ENCODE assay signal across 10 cellular contexts in the genomic region with DNA sequence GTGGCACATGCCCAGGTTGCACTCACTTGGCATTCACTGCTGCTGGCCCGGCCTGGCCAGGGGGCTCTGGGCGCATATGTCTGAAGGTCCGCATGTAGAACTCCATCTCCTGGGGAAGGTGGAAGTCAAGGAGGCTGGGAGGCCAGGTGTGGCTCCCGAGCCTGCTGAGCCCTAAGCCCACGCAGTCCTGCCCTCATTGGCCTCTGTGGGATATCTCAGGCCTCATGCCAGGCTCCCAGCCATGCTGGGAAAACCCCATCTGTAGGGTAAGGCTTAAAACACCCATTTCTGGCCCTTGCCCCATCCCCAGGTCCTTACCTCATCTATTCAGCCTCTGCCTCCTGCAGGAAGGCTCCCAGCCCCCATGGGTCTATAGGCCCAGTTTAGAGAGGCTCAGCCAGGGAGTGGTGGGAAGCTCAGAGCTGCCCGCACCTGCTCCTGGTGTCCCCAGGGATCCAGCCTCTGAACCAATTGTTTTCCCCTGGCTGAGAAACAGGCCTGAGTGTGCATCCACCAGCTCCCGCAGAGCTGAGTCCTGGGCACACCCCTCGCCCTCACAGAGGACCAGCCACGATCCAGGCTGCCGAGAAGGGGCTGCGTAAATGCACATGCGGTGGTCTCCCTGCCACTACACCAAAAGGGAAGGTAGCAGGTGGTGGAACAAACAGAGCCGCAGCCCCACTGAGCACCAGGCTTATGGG. TPM values are rescaled to one million over a fixed set of nuclear protein-coding genes. Genes with fewer than 3 reads are reported as not detected.
DNase-seq lines count a peak whose midpoint lies in the region; ATAC-seq, FAIRE-seq and TF ChIP-seq lines count a peak whose summit lies in the region.
"Had no signal": no experiment of that assay in that cellular context is flagged by ENCODE, and none has a peak within 500 bp of the region (broad histone marks: within the 10 kb centered on the region; RNA-seq: fewer than 3 reads in every experiment).

No MANE protein-coding gene starts in this region.

- no peak overlapping the region for H4K8ac ChIP-seq in mesendoderm (ENCODE audit: low read depth, low read length)

- no peak overlapping the region for H3K18ac ChIP-seq in mesendoderm (ENCODE audit: low read length)

- no peaks in the 10 kb centered on the region for H3K36me3 Mint-ChIP-seq in activated CD4-positive, alpha-beta T cell treated with anti-CD3 and anti-CD28 coated beads, Interleukin-2, amount 10 ng/mL, durations not matched to agents 7 days and 5 days (ENCODE audit: low read depth)
- no peaks in the 10 kb centered on the region for H3K36me3 Mint-ChIP-seq in activated CD4-positive, alpha-beta T cell treated with anti-CD3 and anti-CD28 coated beads, Interleukin-2, amount 10 ng/mL, durations not matched to agents 24 days and 14 days (ENCODE audit: low read depth)

- no peak overlapping the region for H4K5ac ChIP-seq in mesendoderm (ENCODE audit: low read length)

- H3K4me3 ChIP-seq in BE2C (ENCODE audit: low read depth, low read length) (peak overlapping the region; percentile 43), WERI-Rb-1 (ENCODE audit: low read depth, low read length) (peak overlapping the region; percentile 13), mesendoderm (ENCODE audit: low read length) (no peak overlapping the region)

- no CpG with 5 or more reads among the region's 13 CpGs for WGBS in mesendoderm (ENCODE audit: extremely low coverage, insufficient coverage, low lambda C conversion rate)

- no peaks in the 10 kb centered on the region for H3K9me3 Mint-ChIP-seq in activated CD4-positive, alpha-beta T cell treated with anti-CD3 and anti-CD28 coated beads, Interleukin-2, amount 10 ng/mL, durations not matched to agents 7 days and 5 days
- H3K9me3 Mint-ChIP-seq in activated CD4-positive, alpha-beta T cell treated with anti-CD3 and anti-CD28 coated beads, Interleukin-2, amount 10 ng/mL, durations not matched to agents 24 days and 14 days = no peaks in the 10 kb centered on the region

- no peak overlapping the region for H2BK120ac ChIP-seq in mesendoderm (ENCODE audit: low read depth, low read length)

- TF ChIP-seq CTCF in BE2C (IDR thresholded peaks at IDR 0.05; ENCODE audit: low read depth, low read length) (no peak), WERI-Rb-1 (IDR thresholded peaks at IDR 0.05; ENCODE audit: low read depth, low read length) (no peak)

- no peak overlapping the region for H3K9ac ChIP-seq in mesendoderm (ENCODE audit: low read length)

- H3K27me3 ChIP-seq in BE2C (no peaks in the 10 kb centered on the region), WERI-Rb-1 (ENCODE audit: insufficient read depth, low read depth, severe bottlenecking) (no peaks in the 10 kb centered on the region), mesendoderm (ENCODE audit: insufficient read depth, low read length, poor library complexity) (peaks cover 20% of the 10 kb centered on the region)

- no peak overlapping the region for H3K23ac ChIP-seq in mesendoderm (ENCODE audit: low read length)

- FAIRE-seq in H54 (lab: Jason Lieb, UNC) = no peak

- H3K36me3 ChIP-seq in BE2C (no peaks in the 10 kb centered on the region), WERI-Rb-1 (no peaks in the 10 kb centered on the region), mesendoderm (ENCODE audit: control insufficient read depth, insufficient read depth, low read length) (no peaks in the 10 kb centered on the region)

- CTCF ChIA-PET in activated CD4-positive, alpha-beta T cell treated with anti-CD3 and anti-CD28 coated beads, Interleukin-2, amount 10 ng/mL, durations not matched to agents 7 days and 5 days (lab: Charles Lee) = no interaction called here

- H3K27me3 Mint-ChIP-seq in activated CD4-positive, alpha-beta T cell treated with anti-CD3 and anti-CD28 coated beads, Interleukin-2, amount 10 ng/mL, durations not matched to agents 7 days and 5 days = peaks cover 38% of the 10 kb centered on the region
- H3K27me3 Mint-ChIP-seq in activated CD4-positive, alpha-beta T cell treated with anti-CD3 and anti-CD28 coated beads, Interleukin-2, amount 10 ng/mL, durations not matched to agents 24 days and 14 days = peaks cover 42% of the 10 kb centered on the region

- no peak overlapping the region for H3K27ac Mint-ChIP-seq in activated CD4-positive, alpha-beta T cell treated with anti-CD3 and anti-CD28 coated beads, Interleukin-2, amount 10 ng/mL, durations not matched to agents 7 days and 5 days
- H3K27ac Mint-ChIP-seq in activated CD4-positive, alpha-beta T cell treated with anti-CD3 and anti-CD28 coated beads, Interleukin-2, amount 10 ng/mL, durations not matched to agents 24 days and 14 days = no peak overlapping the region

- H3K4ac ChIP-seq in mesendoderm (ENCODE audit: low read depth, low read length) = no peak overlapping the region

- H3K79me1 ChIP-seq in mesendoderm (ENCODE audit: low read length) = no peaks in the 10 kb centered on the region

- DNase-seq in BE2C = peak; percentile 90
- peak; percentile 68 for DNase-seq in NCI-H128 (lab: John Stamatoyannopoulos, UW; ENCODE audit: unreplicated experiment)
- DNase-seq in WERI-Rb-1 = peak; percentile 58
- DNase-seq in mesendoderm = no peak
- DNase-seq in activated CD4-positive, alpha-beta T cell treated with anti-CD3 and anti-CD28 coated beads, Interleukin-2, amount 10 ng/mL, durations not matched to agents 7 days and 5 days = no peak
- no peak for DNase-seq in H54 (ENCODE audit: insufficient read length, low spot score)
- no peak for DNase-seq in activated CD4-positive, alpha-beta T cell treated with anti-CD3 and anti-CD28 coated beads, Interleukin-2, amount 10 ng/mL, durations not matched to agents 24 days and 14 days
- DNase-seq: stimulated activated CD4-positive, alpha-beta T cell treated with anti-CD3 and anti-CD28 coated beads, Interleukin-4, amount 100 ng/mL, for 24 hours had no signal

- no peak overlapping the region for H3K4me2 ChIP-seq in mesendoderm (ENCODE audit: low read length)

- H2BK15ac ChIP-seq in mesendoderm (replicated peaks; ENCODE audit: low read depth) = no peak overlapping the region

- H3K4me3 Mint-ChIP-seq in activated CD4-positive, alpha-beta T cell treated with anti-CD3 and anti-CD28 coated beads, Interleukin-2, amount 10 ng/mL, durations not matched to agents 7 days and 5 days = no peak overlapping the region
- H3K4me3 Mint-ChIP-seq in activated CD4-positive, alpha-beta T cell treated with anti-CD3 and anti-CD28 coated beads, Interleukin-2, amount 10 ng/mL, durations not matched to agents 24 days and 14 days = no peak overlapping the region

- TF ChIP-seq POLR2A in H54 (IDR thresholded peaks at IDR 0.05; ENCODE audit: low read depth, low read length) = no peak

- no peak overlapping the region for H2BK5ac ChIP-seq in mesendoderm (ENCODE audit: low read length)

- intact Hi-C loops in activated CD4-positive, alpha-beta T cell treated with anti-CD3 and anti-CD28 coated beads, Interleukin-2, amount 10 ng/mL, durations not matched to agents 24 days and 14 days (cut with micrococcal nuclease) = loop anchor here (5.0 to 10.0 kb wide), 2 partner anchors 51 to 118 kb away; partner anchors contain the start of gene PLEKHG4

- H2AK5ac ChIP-seq in mesendoderm (ENCODE audit: low read length) = peak overlapping the region; percentile 94

- peaks cover 3% of the 10 kb centered on the region for H3K4me1 Mint-ChIP-seq in activated CD4-positive, alpha-beta T cell treated with anti-CD3 and anti-CD28 coated beads, Interleukin-2, amount 10 ng/mL, durations not matched to agents 7 days and 5 days
- H3K4me1 Mint-ChIP-seq in activated CD4-positive, alpha-beta T cell treated with anti-CD3 and anti-CD28 coated beads, Interleukin-2, amount 10 ng/mL, durations not matched to agents 24 days and 14 days = peaks cover 4% of the 10 kb centered on the region

- peak overlapping the region; percentile 90 for H3K27ac ChIP-seq in WERI-Rb-1
- no peak overlapping the region for H3K27ac ChIP-seq in mesendoderm (ENCODE audit: low read depth, low read length)

- no peaks in the 10 kb centered on the region for H3K79me2 ChIP-seq in mesendoderm (ENCODE audit: control insufficient read depth, insufficient read depth, low read length)

- no peak overlapping the region for H3K56ac ChIP-seq in mesendoderm (ENCODE audit: low read length)

- ATAC-seq in HG03439 (IDR thresholded peaks at IDR 0.05; ENCODE audit: unreplicated experiment) = no peak

- POLR2A ChIA-PET in activated CD4-positive, alpha-beta T cell treated with anti-CD3 and anti-CD28 coated beads, Interleukin-2, amount 10 ng/mL, durations not matched to agents 7 days and 5 days (lab: Charles Lee) = no interaction called here

- H3K9me3 ChIP-seq in BE2C (no peaks in the 10 kb centered on the region), WERI-Rb-1 (ENCODE audit: severe bottlenecking) (no peaks in the 10 kb centered on the region)

- H3K4me1 ChIP-seq in BE2C = peaks cover 46% of the 10 kb centered on the region
- H3K4me1 ChIP-seq in mesendoderm (ENCODE audit: control insufficient read depth, low read depth, low read length) = peaks cover 1% of the 10 kb centered on the region

RNA-seq across cellular contexts. Expression of gene TPPP3, which starts 2.3 kb away (rescaled TPM):
- polyA plus RNA-seq in BE2C (2012; ENCODE audit: insufficient read depth, insufficient read length, low read depth) = 28.0 TPM
- polyA plus RNA-seq in mesendoderm (2013, experiment 1 of 2) = not detected
- not detected for polyA plus RNA-seq in mesendoderm (2013, experiment 2 of 2)
- total RNA-seq in activated CD4-positive, alpha-beta T cell treated with anti-CD3 and anti-CD28 coated beads, Interleukin-2, amount 10 ng/mL, durations not matched to agents 7 days and 5 days = not detected
- not detected in 2 replicates for total RNA-seq in activated CD4-positive, alpha-beta T cell treated with anti-CD3 and anti-CD28 coated beads, Interleukin-2, amount 10 ng/mL, durations not matched to agents 24 days and 14 days

RNA-seq across cellular contexts. Expression of gene ZDHHC1, which starts 20.7 kb away (rescaled TPM):
- polyA plus RNA-seq in BE2C (2012; ENCODE audit: insufficient read depth, insufficient read length, low read depth) = 4.9 TPM
- polyA plus RNA-seq in mesendoderm (2013, experiment 1 of 2) = 0.72 TPM
- 0.94 TPM for polyA plus RNA-seq in mesendoderm (2013, experiment 2 of 2)
- under 1 TPM; 0.22 to 0.29 TPM for total RNA-seq in activated CD4-positive, alpha-beta T cell treated with anti-CD3 and anti-CD28 coated beads, Interleukin-2, amount 10 ng/mL, durations not matched to agents 7 days and 5 days
- total RNA-seq in activated CD4-positive, alpha-beta T cell treated with anti-CD3 and anti-CD28 coated beads, Interleukin-2, amount 10 ng/mL, durations not matched to agents 24 days and 14 days = 0.54 and 0.85 TPM in 2 replicates

RNA-seq across cellular contexts. Expression of gene HSD11B2, which starts 35.3 kb away (rescaled TPM):
- polyA plus RNA-seq in BE2C (2012; ENCODE audit: insufficient read depth, insufficient read length, low read depth) = 1.1 TPM
- polyA plus RNA-seq in mesendoderm (2013, experiment 1 of 2) = 12.9 TPM
- polyA plus RNA-seq in mesendoderm (2013, experiment 2 of 2) = 13.3 TPM
- not detected for total RNA-seq in activated CD4-positive, alpha-beta T cell treated with anti-CD3 and anti-CD28 coated beads, Interleukin-2, amount 10 ng/mL, durations not matched to agents 7 days and 5 days
- total RNA-seq in activated CD4-positive, alpha-beta T cell treated with anti-CD3 and anti-CD28 coated beads, Interleukin-2, amount 10 ng/mL, durations not matched to agents 24 days and 14 days = 3.5 and 5.2 TPM in 2 replicates
- total RNA-seq: glomerular endothelial cell had no signal

Comparison
In these comparisons a context has a peak if more than half of its experiments do, and no peak if none do; other contexts are left out.
1. DNase-seq: peak in BE2C (single experiment), NCI-H128 (single experiment) and WERI-Rb-1 (single experiment); none in mesendoderm (single experiment), activated CD4-positive, alpha-beta T cell treated with anti-CD3 and anti-CD28 coated beads, Interleukin-2, amount 10 ng/mL, durations not matched to agents 7 days and 5 days (single experiment), H54 (single experiment) and activated CD4-positive, alpha-beta T cell treated with anti-CD3 and anti-CD28 coated beads, Interleukin-2, amount 10 ng/mL, durations not matched to agents 24 days and 14 days (single experiment).